In genomic region chr1:184947497-184948256, GRCh38 we compare ENCODE assay signal across 18 cellular contexts. TPM values are rescaled to one million over a fixed set of nuclear protein-coding genes. Genes with fewer than 3 reads are reported as not detected.
DNase-seq lines count a peak whose midpoint lies in the region; ATAC-seq and TF ChIP-seq lines count a peak whose summit lies in the region.
"Had no signal": no experiment of that assay in that cellular context is flagged by ENCODE, and none has a peak within 500 bp of the region (broad histone marks: within the 10 kb centered on the region; RNA-seq: fewer than 3 reads in every experiment).

No MANE protein-coding gene starts in this region.

- H3K27ac ChIP-seq in A673 (ENCODE audit: low read depth, low read length, poor library complexity, severe bottlenecking), result peak overlapping the region; percentile 53
- 0 out of 2 replicates have a peak overlapping the region, but pooled peaks have one; percentile 40 for H3K27ac ChIP-seq in RWPE1
- H3K27ac ChIP-seq in right atrium auricular region, result peak overlapping the region; percentile 56 to 69
- H3K27ac ChIP-seq: epithelial cell of prostate, right lobe of liver had no signal

- no TSS peak for BruUV-seq in A673 (replicated peaks; lab: Mats Ljungman, UMichigan)

- TF ChIP-seq CTCF in A673 (conservative IDR thresholded peaks at IDR 0.05; ENCODE audit: low read depth, low read length) (no peak), RWPE1 (conservative IDR thresholded peaks at IDR 0.05; ENCODE audit: low read depth) (no peak), right atrium auricular region (IDR thresholded peaks at IDR 0.05) (no peak)

- H3K4me3 ChIP-seq in A673 (ENCODE audit: low read depth, low read length, poor library complexity, severe bottlenecking) (no peak overlapping the region), right atrium auricular region (no peak overlapping the region)
- H3K4me3 ChIP-seq: gastroesophageal sphincter, HAP-1, K562, right lobe of liver had no signal

- no peak for ATAC-seq in HG03442 (IDR thresholded peaks at IDR 0.05; ENCODE audit: unreplicated experiment)
- ATAC-seq: activated CD4-positive, CD25-positive, alpha-beta regulatory T cell treated with anti-CD3 and anti-CD28 coated beads, Interleukin-2, amount 50 U/mL, for 24 hours; gastroesophageal sphincter; K562; T-helper 17 cell had no signal

- DNase-seq in A673 (ENCODE audit: low spot score) (peak; percentile 72), DMS 273 treated with DMSO at 0.1 percent for 48 hours (lab: John Stamatoyannopoulos, UW) (peak; percentile 82), RWPE1 (ENCODE audit: low spot score) (no peak), right atrium auricular region (ENCODE audit: low spot score) (no peak), cerebellar nuclear complex (lab: John Stamatoyannopoulos, UW) (no peak), NCI-H748 treated with DMSO at 0.1 percent for 48 hours (lab: John Stamatoyannopoulos, UW) (no peak)
- no peak for DNase-seq in NK-92 treated with Interleukin-12 subunit alpha and Interleukin-12 subunit beta, amount 100 ng/mL, for 24 hours (lab: John Stamatoyannopoulos, UW)
- DNase-seq: activated naive CD8-positive, alpha-beta T cell treated with anti-CD3 and anti-CD28 coated beads, Interleukin-2, amount 10 ng/mL, durations not matched to agents 7 days and 5 days; NCI-H226; right lobe of liver; stimulated activated naive CD4-positive, alpha-beta T cell treated with Interleukin-2 at 50 U/mL for 16 hours; T-helper 17 cell had no signal

- H3K4me1 ChIP-seq in A673 (ENCODE audit: insufficient read depth, low read length, poor library complexity, severe bottlenecking) (peaks cover 49% of the 10 kb centered on the region), right atrium auricular region (peaks cover 0 to 40% of the 10 kb centered on the region in 2 donors)
- H3K4me1 ChIP-seq: right lobe of liver had no signal

- CTCF ChIA-PET in A673 (lab: Charles Lee), result no interaction called here
- CTCF ChIA-PET in RWPE1 (lab: Yijun Ruan, JAX), result no interaction called here

- H3K27me3 ChIP-seq in A673 (replicated peaks; ENCODE audit: insufficient read depth, low read depth, low read length, poor library complexity) (no peaks in the 10 kb centered on the region), right atrium auricular region (no peaks in the 10 kb centered on the region)
- H3K27me3 ChIP-seq: gastroesophageal sphincter, right lobe of liver had no signal

- POLR2A ChIA-PET in A673 (lab: Charles Lee; ENCODE audit: low non-redundant PET), result no interaction called here
- POLR2A ChIA-PET in RWPE1 (lab: Yijun Ruan, JAX; ENCODE audit: low non-redundant PET), result no interaction called here

- intact Hi-C loops in A673 (cut with micrococcal nuclease; ENCODE audit: unreplicated experiment), result loop anchor here (1.0 kb wide), 1 partner anchor 8 kb away; no protein-coding TSS in a partner anchor

- H3K36me3 ChIP-seq in A673 (ENCODE audit: insufficient read depth, low read length, poor library complexity, severe bottlenecking) (peaks cover 4% of the 10 kb centered on the region), right atrium auricular region (no peaks in the 10 kb centered on the region)
- H3K36me3 ChIP-seq: gastroesophageal sphincter, HAP-1, right lobe of liver had no signal

- no peaks in the 10 kb centered on the region for H3K9me3 ChIP-seq in A673 (ENCODE audit: low read depth, low read length, poor library complexity, severe bottlenecking)
- H3K9me3 ChIP-seq in right atrium auricular region, result no peaks in the 10 kb centered on the region
- H3K9me3 ChIP-seq: gastroesophageal sphincter, HAP-1, right lobe of liver had no signal

RNA-seq across cellular contexts. Expression of gene NIBAN1, which starts 26.6 kb away (rescaled TPM):
- 52.9 and 54.8 TPM in 2 replicates for total RNA-seq in A673 (2021)
- 100 to 1,000 TPM; 198 to 371 TPM for total RNA-seq in right atrium auricular region

Comparison
In these comparisons a context has a peak if more than half of its experiments do, and no peak if none do; other contexts are left out.
1. DNase-seq: peak in A673 (single experiment) and DMS 273 treated with DMSO at 0.1 percent for 48 hours (single experiment); none in RWPE1 (single experiment), right atrium auricular region (single experiment), cerebellar nuclear complex (0 of 2), NK-92 treated with Interleukin-12 subunit alpha and Interleukin-12 subunit beta, amount 100 ng/mL, for 24 hours (single experiment) and NCI-H748 treated with DMSO at 0.1 percent for 48 hours (single experiment).
2. Peak in every context shown above with its lines, with median percentiles within 50 percentile points of each other: H3K27ac ChIP-seq.